In the genomic region with DNA sequence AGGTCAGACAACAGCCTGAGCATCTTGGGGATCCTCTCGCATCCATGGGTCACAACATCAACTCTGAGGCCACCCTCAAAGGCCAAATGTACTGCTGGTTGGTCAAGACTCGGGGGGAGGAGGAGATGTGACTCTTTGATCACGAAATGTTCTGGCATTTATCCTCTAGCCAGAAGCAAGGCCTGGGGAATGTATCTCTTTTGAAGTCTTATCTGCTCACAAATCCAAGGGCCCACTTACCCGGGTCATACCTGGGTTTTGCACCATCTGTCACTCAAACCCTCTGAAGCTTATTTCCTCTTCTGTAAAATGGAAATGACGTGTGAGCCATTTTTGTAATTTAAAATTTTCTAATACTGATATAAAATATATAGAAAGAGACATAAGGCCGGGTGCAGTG, we compare ENCODE assay signal across 21 cellular contexts. TPM values are rescaled to one million over a fixed set of nuclear protein-coding genes. Genes with fewer than 3 reads are reported as not detected.
A peak's percentile ranks its signal among the peaks of the same experiment; 100 is the strongest.
DNase-seq lines count a peak whose midpoint lies in the region; ATAC-seq and TF ChIP-seq lines count a peak whose summit lies in the region.
"Had no signal": no experiment of that assay in that cellular context is flagged by ENCODE, and none has a peak within 500 bp of the region (broad histone marks: within the 10 kb centered on the region; RNA-seq: fewer than 3 reads in every experiment).

No MANE protein-coding gene starts in this region.

- no peaks in the 10 kb centered on the region for H3K9me3 ChIP-seq in SK-N-SH
- H3K9me3 ChIP-seq in lower lobe of right lung, result no peaks in the 10 kb centered on the region
- no peaks in the 10 kb centered on the region for H3K9me3 ChIP-seq in upper lobe of left lung
- H3K9me3 ChIP-seq: BLaER1 had no signal

- H3K27ac ChIP-seq in SK-N-SH (ENCODE audit: low read depth in 2 of 2, low read length in 1 of 2), result no peak overlapping the region
- H3K27ac ChIP-seq in lower lobe of right lung, result no peak overlapping the region
- no peak overlapping the region for H3K27ac ChIP-seq in upper lobe of left lung
- H3K27ac ChIP-seq: 22Rv1, BLaER1, HL-60 had no signal

- TF ChIP-seq POLR2A in upper lobe of left lung (IDR thresholded peaks at IDR 0.05), result no peak

- H4K20me1 ChIP-seq in SK-N-SH (ENCODE audit: insufficient read depth), result no peaks in the 10 kb centered on the region
- H4K20me1 ChIP-seq: BLaER1 had no signal

- H3K27me3 ChIP-seq in SK-N-SH (ENCODE audit: insufficient read depth) (no peaks in the 10 kb centered on the region), lower lobe of right lung (ENCODE audit: low read depth) (no peaks in the 10 kb centered on the region), upper lobe of left lung (no peaks in the 10 kb centered on the region)
- H3K27me3 ChIP-seq: BLaER1 had no signal

- H3K4me3 Mint-ChIP-seq in stimulated activated naive B cell treated with anti-CD40 and anti-IgM and Interleukin-4, amounts not matched to agents 10 μg/mL and 1 μg/mL and 100 μg/mL, for 72 hours, result no peak overlapping the region

- H3K9ac ChIP-seq in SK-N-SH, result no peak overlapping the region
- H3K9ac ChIP-seq: BLaER1 had no signal

- POLR2A ChIA-PET in SK-N-SH (lab: Yijun Ruan, JAX), result no interaction called here

- DNase-seq in SK-N-SH (peak; percentile 3), SW480 (ENCODE audit: low spot score) (peak; percentile 23), iPS-NIHi7 (ENCODE audit: extremely low spot score) (peak; percentile 8), lower lobe of right lung (no peak), NCI-H187 treated with DMSO at 0.1 percent for 48 hours (lab: John Stamatoyannopoulos, UW) (no peak), upper lobe of left lung (no peak)
- DNase-seq in stimulated activated naive B cell treated with anti-CD40 and anti-IgM and Interleukin-4, amounts not matched to agents 10 μg/mL and 1 μg/mL and 100 μg/mL, for 72 hours, result no peak
- DNase-seq: AML-193, Calu3, DMS 273 treated with DMSO at 0.1 percent for 48 hours, DMS79, EL, GDM1, KBM-7 had no signal

- no peak for ATAC-seq in SK-N-SH treated with all-trans-retinoic acid at 6 μM for 48 hours
- no peak for ATAC-seq in lower lobe of right lung
- no peak for ATAC-seq in upper lobe of left lung (ENCODE audit: low FRiP score in 2 of 2)
- ATAC-seq in stimulated activated naive B cell treated with anti-CD40 and anti-IgM and Interleukin-4, amounts not matched to agents 10 μg/mL and 1 μg/mL and 100 μg/mL, for 72 hours (replicated peaks), result no peak
- ATAC-seq: HCT116 had no signal

- H3K9me3 Mint-ChIP-seq in stimulated activated naive B cell treated with anti-CD40 and anti-IgM and Interleukin-4, amounts not matched to agents 10 μg/mL and 1 μg/mL and 100 μg/mL, for 72 hours, result no peaks in the 10 kb centered on the region

- no peak overlapping the region for H2AFZ ChIP-seq in SK-N-SH (ENCODE audit: low read depth)

- WGBS in SK-N-SH (ENCODE audit: low lambda C conversion rate), result 78% methylated on average over 3 of the region's 6 CpGs
- WGBS in upper lobe of left lung, 2 donors, result 76 to 78% methylated on average over 6 of the region's 6 CpGs

- no peak overlapping the region for H3K4me2 ChIP-seq in SK-N-SH
- H3K4me2 ChIP-seq: BLaER1 had no signal

- CTCF ChIA-PET in SK-N-SH (lab: Yijun Ruan, JAX), result interaction anchor here (0.6 to 3.1 kb wide), 7 partner anchors 11 to 249 kb away, joined by 3 to 25 read pairs (median 5); partner anchors contain the start of gene NAE1

- peaks cover 0 to 2% of the 10 kb centered on the region in 2 donors for H3K4me1 Mint-ChIP-seq in stimulated activated naive B cell treated with anti-CD40 and anti-IgM and Interleukin-4, amounts not matched to agents 10 μg/mL and 1 μg/mL and 100 μg/mL, for 72 hours

- H3K27me3 Mint-ChIP-seq in stimulated activated naive B cell treated with anti-CD40 and anti-IgM and Interleukin-4, amounts not matched to agents 10 μg/mL and 1 μg/mL and 100 μg/mL, for 72 hours, result peaks cover 2 to 9% of the 10 kb centered on the region in 2 donors

- H3K36me3 Mint-ChIP-seq in stimulated activated naive B cell treated with anti-CD40 and anti-IgM and Interleukin-4, amounts not matched to agents 10 μg/mL and 1 μg/mL and 100 μg/mL, for 72 hours, result no peaks in the 10 kb centered on the region

- TF ChIP-seq CTCF in SK-N-SH (IDR thresholded peaks at IDR 0.05) (no peak), lower lobe of right lung (IDR thresholded peaks at IDR 0.05) (no peak), upper lobe of left lung (IDR thresholded peaks at IDR 0.05) (no peak)

- H3F3A ChIP-seq in SK-N-SH (replicated peaks; ENCODE audit: insufficient read depth), result peaks cover 8% of the 10 kb centered on the region

- peaks cover 7 to 12% of the 10 kb centered on the region in 2 experiments; a peak in 2 of 4 replicates for H3K4me1 ChIP-seq in SK-N-SH (ENCODE audit: control insufficient read depth in 1 of 2, insufficient read depth in 2 of 2, low read depth in 1 of 2, low read length in 1 of 2)
- H3K4me1 ChIP-seq in lower lobe of right lung, result peaks cover 13% of the 10 kb centered on the region
- H3K4me1 ChIP-seq in upper lobe of left lung, result peaks cover 0 to 10% (median 0%) of the 10 kb centered on the region in 4 donors

- TF ChIP-seq EP300 in SK-N-SH (IDR thresholded peaks at IDR 0.05; ENCODE audit: borderline replicate concordance in 1 of 2, low read depth in 1 of 2, low read length in 1 of 2), result no peak
- no peak for TF ChIP-seq EP300 in upper lobe of left lung (IDR thresholded peaks at IDR 0.05)

- H3K9me2 ChIP-seq in SK-N-SH, result no peaks in the 10 kb centered on the region

- TF ChIP-seq RAD21 in SK-N-SH (IDR thresholded peaks at IDR 0.05; ENCODE audit: low read length), result no peak

- H3K4me3 ChIP-seq in SK-N-SH (ENCODE audit: low read depth in 2 of 2, low read length in 1 of 2), result no peak overlapping the region
- H3K4me3 ChIP-seq in lower lobe of right lung, result no peak overlapping the region
- no peak overlapping the region for H3K4me3 ChIP-seq in upper lobe of left lung
- H3K4me3 ChIP-seq: BLaER1 had no signal

- no peak overlapping the region for H3K27ac Mint-ChIP-seq in stimulated activated naive B cell treated with anti-CD40 and anti-IgM and Interleukin-4, amounts not matched to agents 10 μg/mL and 1 μg/mL and 100 μg/mL, for 72 hours

- no peaks in the 10 kb centered on the region for H3K79me2 ChIP-seq in SK-N-SH (ENCODE audit: insufficient read depth)

- intact Hi-C loops in lower lobe of right lung (cut with DNase I), result no loop called here

- no peaks in the 10 kb centered on the region for H3K36me3 ChIP-seq in SK-N-SH (replicated peaks in 1 of 2; ENCODE audit: control insufficient read depth in 1 of 2, insufficient read depth in 2 of 2, low read length in 1 of 2)
- H3K36me3 ChIP-seq in lower lobe of right lung, result no peaks in the 10 kb centered on the region
- H3K36me3 ChIP-seq in upper lobe of left lung, result no peaks in the 10 kb centered on the region
- H3K36me3 ChIP-seq: BLaER1 had no signal

TF ChIP-seq in SK-N-SH, 30 proteins besides CTCF, POLR2A, EP300 and RAD21 (continues in another document):
- TF ChIP-seq GABPA (IDR thresholded peaks at IDR 0.05; ENCODE audit: low read depth) (no peak), JUND (IDR thresholded peaks at IDR 0.05) (no peak), CHD2 (IDR thresholded peaks at IDR 0.05; ENCODE audit: low read length, partially characterized antibody) (no peak), YY1 (IDR thresholded peaks at IDR 0.05; ENCODE audit: low read depth) (no peak), ELF1 (IDR thresholded peaks at IDR 0.05) (no peak)
- TF ChIP-seq, protein P1, sequence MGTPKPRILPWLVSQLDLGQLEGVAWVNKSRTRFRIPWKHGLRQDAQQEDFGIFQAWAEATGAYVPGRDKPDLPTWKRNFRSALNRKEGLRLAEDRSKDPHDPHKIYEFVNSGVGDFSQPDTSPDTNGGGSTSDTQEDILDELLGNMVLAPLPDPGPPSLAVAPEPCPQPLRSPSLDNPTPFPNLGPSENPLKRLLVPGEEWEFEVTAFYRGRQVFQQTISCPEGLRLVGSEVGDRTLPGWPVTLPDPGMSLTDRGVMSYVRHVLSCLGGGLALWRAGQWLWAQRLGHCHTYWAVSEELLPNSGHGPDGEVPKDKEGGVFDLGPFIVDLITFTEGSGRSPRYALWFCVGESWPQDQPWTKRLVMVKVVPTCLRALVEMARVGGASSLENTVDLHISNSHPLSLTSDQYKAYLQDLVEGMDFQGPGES (IDR thresholded peaks at IDR 0.05; ENCODE audit: low read depth, low read length), result no peak

TF ChIP-seq in SK-N-SH treated with all-trans-retinoic acid at 6 μM for 48 hours, 23 proteins besides CTCF, POLR2A, EP300 and RAD21 (continues in another document):
- no peak for TF ChIP-seq SNAI2 (CRISPR knock-in tag; IDR thresholded peaks at IDR 0.05)
- no peak for TF ChIP-seq TOX (CRISPR knock-in tag; IDR thresholded peaks at IDR 0.05; ENCODE audit: borderline replicate concordance)
- TF ChIP-seq ESRRG (CRISPR knock-in tag; IDR thresholded peaks at IDR 0.05), result no peak
- no peak for TF ChIP-seq TCF4 (CRISPR knock-in tag; IDR thresholded peaks at IDR 0.05; ENCODE audit: borderline replicate concordance)
- no peak for TF ChIP-seq ZNF70 (CRISPR knock-in tag; IDR thresholded peaks at IDR 0.05)

RNA-seq across cellular contexts. Expression of gene CA7, which starts 13.2 kb away (rescaled TPM):
- polyA plus RNA-seq in SK-N-SH (2012; rRNA removed), result 0.11 and 0.12 TPM in 2 replicates
- polyA plus RNA-seq in SK-N-SH (2012; cell fraction: cytosol; rRNA removed), result 0.07 and 0.10 TPM in 2 replicates
- 0.08 and 0.15 TPM in 2 replicates for polyA plus RNA-seq in SK-N-SH (2012; cell fraction: nucleus; rRNA removed)
- total RNA-seq in lower lobe of right lung, result not detected
- not detected for total RNA-seq in upper lobe of left lung
- total RNA-seq: A673, Calu3, H4 had no signal

RNA-seq across cellular contexts. Expression of gene PDP2, which starts 22.9 kb away (rescaled TPM):
- polyA plus RNA-seq in SK-N-SH (2012; rRNA removed), result 4.7 and 7.3 TPM in 2 replicates
- 3.8 and 4.9 TPM in 2 replicates for polyA plus RNA-seq in SK-N-SH (2012; cell fraction: cytosol; rRNA removed)
- 9.4 and 10.9 TPM in 2 replicates for polyA plus RNA-seq in SK-N-SH (2012; cell fraction: nucleus; rRNA removed)
- 16.9 TPM for total RNA-seq in lower lobe of right lung
- total RNA-seq in upper lobe of left lung, result 10 to 100 TPM; 12.3 to 24.6 (median 17.4) TPM

RNA-seq across cellular contexts. Expression of gene NAE1, which starts 26.7 kb away (rescaled TPM):
- 33.8 and 45.5 TPM in 2 replicates for polyA plus RNA-seq in SK-N-SH (2012; rRNA removed)
- polyA plus RNA-seq in SK-N-SH (2012; cell fraction: cytosol; rRNA removed), result 53.9 and 68.0 TPM in 2 replicates
- polyA plus RNA-seq in SK-N-SH (2012; cell fraction: nucleus; rRNA removed), result 18.4 and 44.0 TPM in 2 replicates
- total RNA-seq in lower lobe of right lung (37.4 TPM), upper lobe of left lung (10 to 100 TPM; 12.9 to 48.7 (median 34.0) TPM)

RNA-seq across cellular contexts. Expression of gene TERB1, which starts 56.1 kb away (rescaled TPM):
- polyA plus RNA-seq in SK-N-SH (2012; rRNA removed), result 0.06 and 0.08 TPM in 2 replicates
- 0.05 TPM in 1 of 2 replicates, not detected in the other for polyA plus RNA-seq in SK-N-SH (2012; cell fraction: cytosol; rRNA removed)
- polyA plus RNA-seq in SK-N-SH (2012; cell fraction: nucleus; rRNA removed), result 0.12 and 0.14 TPM in 2 replicates
- not detected for total RNA-seq in lower lobe of right lung
- under 1 TPM in 2 of 6 donors, not detected in 4; 0.31 to 0.55 TPM for total RNA-seq in upper lobe of left lung
- total RNA-seq: A673 had no signal

Comparison
In these comparisons a context has a peak if more than half of its experiments do, and no peak if none do; other contexts are left out.
1. DNase-seq: peak in SK-N-SH (single experiment), SW480 (single experiment) and iPS-NIHi7 (single experiment); none in lower lobe of right lung (single experiment), NCI-H187 treated with DMSO at 0.1 percent for 48 hours (single experiment), upper lobe of left lung (0 of 2) and stimulated activated naive B cell treated with anti-CD40 and anti-IgM and Interleukin-4, amounts not matched to agents 10 μg/mL and 1 μg/mL and 100 μg/mL, for 72 hours (single experiment).